8 cellular contexts compared by ENCODE assay signal in genomic region chr1:23562138-23562819, GRCh38. TPM values are rescaled to one million over a fixed set of nuclear protein-coding genes. Genes with fewer than 3 reads are reported as not detected.
DNase-seq lines count a peak whose midpoint lies in the region; ATAC-seq, FAIRE-seq and TF ChIP-seq lines count a peak whose summit lies in the region.
"Had no signal": no experiment of that assay in that cellular context is flagged by ENCODE, and none has a peak within 500 bp of the region (broad histone marks: within the 10 kb centered on the region; RNA-seq: fewer than 3 reads in every experiment).

No MANE protein-coding gene starts in this region.

- H2AFZ ChIP-seq in HepG2 (ENCODE audit: low read length) = no peak overlapping the region

- ATAC-seq in HepG2 (peak; percentile 79), HG02623 (IDR thresholded peaks at IDR 0.05; ENCODE audit: unreplicated experiment) (no peak)
- ATAC-seq in stimulated activated memory B cell treated with anti-CD40 and anti-IgM and Interleukin-4, amounts not matched to agents 10 μg/mL and 1 μg/mL and 100 μg/mL, for 72 hours = peak; percentile 53

- TF ChIP-seq CTCF in NB4 (IDR thresholded peaks at IDR 0.05; ENCODE audit: low read depth, low read length) (no peak), HepG2 (CRISPR knock-in tag; IDR thresholded peaks at IDR 0.05) (no peak)

- CTCF ChIA-PET in HepG2 (lab: Yijun Ruan, JAX; ENCODE audit: low intra/inter-chr PET ratio, low total read pairs) = no interaction called here

- under 1% methylated on average over 18 of the region's 19 CpGs for WGBS in HepG2 (ENCODE audit: low lambda C conversion rate)

- H3K27me3 ChIP-seq in SJCRH30 (no peaks in the 10 kb centered on the region), HepG2 (ENCODE audit: control insufficient read depth in 1 of 2, insufficient read depth in 2 of 2, low read length in 2 of 2) (no peaks in the 10 kb centered on the region; a peak in 1 of 5 replicates)

- DNase-seq in ELR (ENCODE audit: low read depth) (peak; percentile 98), NB4 (ENCODE audit: low read depth) (peak; percentile 46), SJCRH30 (peak; percentile 100), dermis blood vessel endothelial cell (peak; percentile 100), HepG2 (ENCODE audit: low spot score) (peak; percentile 98)

- peak overlapping the region; percentile 82 for H3K9ac ChIP-seq in HepG2 (ENCODE audit: insufficient read depth, low read depth, low read length)

- no peak overlapping the region for H3K4me3 ChIP-seq in NB4 (ENCODE audit: low read depth, low read length)
- H3K4me3 ChIP-seq in SJCRH30 = peak overlapping the region; percentile 14
- peak overlapping the region in 2 of 3 experiments; percentile 8 to 46; a peak in 1 of 6 replicates for H3K4me3 ChIP-seq in HepG2 (replicated peaks in 1 of 3; ENCODE audit: insufficient read depth in 1 of 3, low read depth in 2 of 3, low read length in 3 of 3)

- no TSS peak for BruUV-seq in HepG2 (replicated peaks; lab: Mats Ljungman, UMichigan)

- H3K9me3 Mint-ChIP-seq in stimulated activated memory B cell treated with anti-CD40 and anti-IgM and Interleukin-4, amounts not matched to agents 10 μg/mL and 1 μg/mL and 100 μg/mL, for 72 hours = no peaks in the 10 kb centered on the region

- no peak for TF ChIP-seq RAD21 in HepG2 (CRISPR knock-in tag; IDR thresholded peaks at IDR 0.05)

- no peaks in the 10 kb centered on the region for H3K9me3 ChIP-seq in SJCRH30 (replicated peaks)
- H3K9me3 ChIP-seq in HepG2 (ENCODE audit: low read length) = no peaks in the 10 kb centered on the region

- no peaks in the 10 kb centered on the region for H3K27me3 Mint-ChIP-seq in stimulated activated memory B cell treated with anti-CD40 and anti-IgM and Interleukin-4, amounts not matched to agents 10 μg/mL and 1 μg/mL and 100 μg/mL, for 72 hours

- peak overlapping the region; percentile 99 for H3K27ac ChIP-seq in SJCRH30
- H3K27ac ChIP-seq in HepG2 (ENCODE audit: extremely low read length, insufficient read depth, low read length) = peak overlapping the region; percentile 98

- peaks cover 20% of the 10 kb centered on the region for H3K79me2 ChIP-seq in HepG2 (ENCODE audit: insufficient read depth, low read length)

- intact Hi-C loops in HepG2 (cut with micrococcal nuclease; ENCODE audit: unreplicated experiment) = no loop called here

- H3K4me1 Mint-ChIP-seq in stimulated activated memory B cell treated with anti-CD40 and anti-IgM and Interleukin-4, amounts not matched to agents 10 μg/mL and 1 μg/mL and 100 μg/mL, for 72 hours = peaks cover 62% of the 10 kb centered on the region

- peak; percentile 88 for FAIRE-seq in HepG2 (lab: Jason Lieb, UNC)
- FAIRE-seq: colon had no signal

- POLR2A ChIA-PET in HepG2 (lab: Yijun Ruan, JAX) = interaction anchor here (0.8 to 1.3 kb wide), 5 partner anchors 15 to 218 kb away, joined by 3 to 7 read pairs (median 3); partner anchors contain the start of gene HNRNPR

- H3K4me2 ChIP-seq in HepG2 (ENCODE audit: low read depth, low read length) = peak overlapping the region; percentile 81

- TF ChIP-seq EP300 in HepG2 (IDR thresholded peaks at IDR 0.05; ENCODE audit: low read depth in 2 of 2, low read length in 2 of 2) (peak; percentile 96 to 98; a peak in 3 of 4 replicates), HepG2 (CRISPR knock-in tag; IDR thresholded peaks at IDR 0.05; ENCODE audit: borderline replicate concordance) (peak; percentile 95)

- peaks cover 9% of the 10 kb centered on the region; the same call in 1 of the 2 replicates for H4K20me1 ChIP-seq in HepG2 (ENCODE audit: insufficient read depth, low read length)

- H3K27ac Mint-ChIP-seq in stimulated activated memory B cell treated with anti-CD40 and anti-IgM and Interleukin-4, amounts not matched to agents 10 μg/mL and 1 μg/mL and 100 μg/mL, for 72 hours = peak overlapping the region; percentile 95

- H3K4me1 ChIP-seq in SJCRH30 (peaks cover 44% of the 10 kb centered on the region), HepG2 (ENCODE audit: insufficient read depth, low read length) (peaks cover 80% of the 10 kb centered on the region)

- in situ Hi-C loops in HepG2 (cut with HindIII; ENCODE audit: extremely low pct_ligation_motif_present, low pct_unique_long_range_greater_than_20kb) = no loop called here

- peak overlapping the region; percentile 52 for H3K4me3 Mint-ChIP-seq in stimulated activated memory B cell treated with anti-CD40 and anti-IgM and Interleukin-4, amounts not matched to agents 10 μg/mL and 1 μg/mL and 100 μg/mL, for 72 hours

- H3K36me3 Mint-ChIP-seq in stimulated activated memory B cell treated with anti-CD40 and anti-IgM and Interleukin-4, amounts not matched to agents 10 μg/mL and 1 μg/mL and 100 μg/mL, for 72 hours = peaks cover 21% of the 10 kb centered on the region

- no peak for TF ChIP-seq POLR2A in NB4 (IDR thresholded peaks at IDR 0.05; ENCODE audit: extremely low read depth, insufficient read length)
- TF ChIP-seq POLR2A in HepG2 (IDR thresholded peaks at IDR 0.05; ENCODE audit: insufficient read depth in 1 of 2, low read depth in 2 of 2, low read length in 2 of 2) = 0 out of 4 replicates have a peak, but pooled peaks of 1 of the 2 experiments have one; percentile 24

- H3K36me3 ChIP-seq in SJCRH30 = peaks cover 16% of the 10 kb centered on the region
- H3K36me3 ChIP-seq in HepG2 (replicated peaks in 1 of 2; ENCODE audit: control insufficient read depth in 1 of 2, insufficient read depth in 2 of 2, low read length in 2 of 2) = no peaks in the 10 kb centered on the region

TF ChIP-seq in HepG2, 621 proteins besides CTCF, POLR2A, EP300 and RAD21 (continues in another document):
- TF ChIP-seq GPN1 (CRISPR knock-in tag; IDR thresholded peaks at IDR 0.05; ENCODE audit: borderline replicate concordance) = no peak
- TF ChIP-seq HOXA7 (CRISPR knock-in tag; IDR thresholded peaks at IDR 0.05) = no peak
- 0 out of 2 replicates have a peak, but pooled peaks have one; percentile 23 for TF ChIP-seq NR2C2 (CRISPR knock-in tag; IDR thresholded peaks at IDR 0.05; ENCODE audit: borderline replicate concordance)
- TF ChIP-seq ZNF335 (CRISPR knock-in tag; IDR thresholded peaks at IDR 0.05) = no peak
- TF ChIP-seq NBN (conservative IDR thresholded peaks at IDR 0.05) = no peak
- TF ChIP-seq FOXK1 (CRISPR knock-in tag; IDR thresholded peaks at IDR 0.05; ENCODE audit: borderline replicate concordance, low read depth) = peak; percentile 53; the same call in 1 of the 2 replicates
- TF ChIP-seq RFXAP (CRISPR knock-in tag; IDR thresholded peaks at IDR 0.05; ENCODE audit: borderline replicate concordance) = peak; percentile 94

RNA-seq across cellular contexts. Expression of gene ID3, which starts 3.0 kb away (rescaled TPM):
- total RNA-seq in SJCRH30 (2014; rRNA removed; shearing (Covaris generic)) = 332 and 336 TPM in 2 replicates
- total RNA-seq in dermis blood vessel endothelial cell (407 and 906 TPM in 2 replicates), HepG2 (2016; rRNA removed; fragmentation: Illumina TruSeq; extraction: Trizol) (67.8 and 115 TPM in 2 replicates)
- 119 and 126 TPM in 2 replicates for total RNA-seq in HepG2 (2016; cell fraction: cytosol; rRNA removed; fragmentation: Illumina TruSeq; extraction: Trizol; ENCODE audit: low read depth)
- total RNA-seq in HepG2 (2016; cell fraction: insoluble cytoplasmic fraction; rRNA removed; fragmentation: Illumina TruSeq; extraction: Trizol) = 65.6 and 120 TPM in 2 replicates
- total RNA-seq in HepG2 (2016; cell fraction: membrane; rRNA removed; fragmentation: Illumina TruSeq; extraction: Trizol) = 79.8 and 82.4 TPM in 2 replicates
- 82.3 and 85.6 TPM in 2 replicates for total RNA-seq in HepG2 (2016; cell fraction: nucleus; rRNA removed; fragmentation: Illumina TruSeq; extraction: Trizol)
- polyA plus RNA-seq in HepG2 (2011; rRNA removed) = 34.9 and 64.8 TPM in 2 replicates
- polyA plus RNA-seq in HepG2 (2011; cell fraction: cytosol; rRNA removed) = 40.3 and 106 TPM in 2 replicates
- 50.4 and 124 TPM in 2 replicates for polyA plus RNA-seq in HepG2 (2011; cell fraction: nucleus; rRNA removed)
- polyA plus RNA-seq in HepG2 (2012) = 19.1 and 19.4 TPM in 2 replicates
- polyA plus RNA-seq in HepG2 (2016; cell fraction: cytosol; fragmentation: Illumina TruSeq; extraction: Trizol; ENCODE audit: low read depth) = 19.4 and 20.9 TPM in 2 replicates
- polyA plus RNA-seq in HepG2 (2016; cell fraction: insoluble cytoplasmic fraction; fragmentation: Illumina TruSeq; extraction: Trizol; ENCODE audit: low read depth) = 67.3 and 67.6 TPM in 2 replicates
- polyA plus RNA-seq in HepG2 (2016; cell fraction: membrane; fragmentation: Illumina TruSeq; extraction: Trizol; ENCODE audit: low read depth) = 27.8 and 28.9 TPM in 2 replicates
- polyA plus RNA-seq in HepG2 (2016; cell fraction: nucleus; fragmentation: Illumina TruSeq; extraction: Trizol; ENCODE audit: insufficient read depth, low read depth) = 106 and 110 TPM in 2 replicates
- polyA minus RNA-seq in HepG2 (2011; rRNA and poly(A)+ RNA removed; ENCODE audit: low replicate concordance) = 66.2 and 315 TPM in 2 replicates
- polyA minus RNA-seq in HepG2 (2011; cell fraction: cytosol; rRNA and poly(A)+ RNA removed) = 18.4 and 43.5 TPM in 2 replicates
- polyA minus RNA-seq in HepG2 (2011; cell fraction: nucleus; rRNA and poly(A)+ RNA removed) = 53.5 and 115 TPM in 2 replicates

RNA-seq across cellular contexts. Expression of gene E2F2, which starts 31.2 kb away (rescaled TPM):
- 33.5 and 43.2 TPM in 2 replicates for total RNA-seq in SJCRH30 (2014; rRNA removed; shearing (Covaris generic))
- 1.9 and 4.6 TPM in 2 replicates for total RNA-seq in dermis blood vessel endothelial cell
- 5.7 and 6.6 TPM in 2 replicates for total RNA-seq in HepG2 (2016; rRNA removed; fragmentation: Illumina TruSeq; extraction: Trizol)
- 1.1 and 1.3 TPM in 2 replicates for total RNA-seq in HepG2 (2016; cell fraction: cytosol; rRNA removed; fragmentation: Illumina TruSeq; extraction: Trizol; ENCODE audit: low read depth)
- total RNA-seq in HepG2 (2016; cell fraction: insoluble cytoplasmic fraction; rRNA removed; fragmentation: Illumina TruSeq; extraction: Trizol) = 4.9 and 6.0 TPM in 2 replicates
- 2.6 TPM in 2 replicates for total RNA-seq in HepG2 (2016; cell fraction: membrane; rRNA removed; fragmentation: Illumina TruSeq; extraction: Trizol)
- total RNA-seq in HepG2 (2016; cell fraction: nucleus; rRNA removed; fragmentation: Illumina TruSeq; extraction: Trizol) = 5.1 and 7.1 TPM in 2 replicates
- 0.50 and 0.65 TPM in 2 replicates for polyA plus RNA-seq in HepG2 (2011; rRNA removed)
- polyA plus RNA-seq in HepG2 (2011; cell fraction: cytosol; rRNA removed) = 0.29 and 0.35 TPM in 2 replicates
- 1.9 TPM in 2 replicates for polyA plus RNA-seq in HepG2 (2011; cell fraction: nucleus; rRNA removed)
- 0.63 and 1.4 TPM in 2 replicates for polyA plus RNA-seq in HepG2 (2012)
- 0.24 and 0.26 TPM in 2 replicates for polyA plus RNA-seq in HepG2 (2016; cell fraction: cytosol; fragmentation: Illumina TruSeq; extraction: Trizol; ENCODE audit: low read depth)
- 3.4 and 4.2 TPM in 2 replicates for polyA plus RNA-seq in HepG2 (2016; cell fraction: insoluble cytoplasmic fraction; fragmentation: Illumina TruSeq; extraction: Trizol; ENCODE audit: low read depth)
- 0.62 and 0.69 TPM in 2 replicates for polyA plus RNA-seq in HepG2 (2016; cell fraction: membrane; fragmentation: Illumina TruSeq; extraction: Trizol; ENCODE audit: low read depth)
- polyA plus RNA-seq in HepG2 (2016; cell fraction: nucleus; fragmentation: Illumina TruSeq; extraction: Trizol; ENCODE audit: insufficient read depth, low read depth) = 12.8 and 14.2 TPM in 2 replicates
- 1.8 and 19.5 TPM in 2 replicates for polyA minus RNA-seq in HepG2 (2011; rRNA and poly(A)+ RNA removed; ENCODE audit: low replicate concordance)
- polyA minus RNA-seq in HepG2 (2011; cell fraction: cytosol; rRNA and poly(A)+ RNA removed) = 0.79 and 1.1 TPM in 2 replicates
- polyA minus RNA-seq in HepG2 (2011; cell fraction: nucleus; rRNA and poly(A)+ RNA removed) = 0.87 and 1.3 TPM in 2 replicates

Comparison
In these comparisons a context has a peak if more than half of its experiments do, and no peak if none do; other contexts are left out.
1. DNase-seq: peak in every context shown above with its lines; median percentile 100 in SJCRH30; 100 in dermis blood vessel endothelial cell; 98 in ELR; 98 in HepG2; 46 in NB4.